Comparison of ENCODE assay signal across 8 cellular contexts in the genomic region with DNA sequence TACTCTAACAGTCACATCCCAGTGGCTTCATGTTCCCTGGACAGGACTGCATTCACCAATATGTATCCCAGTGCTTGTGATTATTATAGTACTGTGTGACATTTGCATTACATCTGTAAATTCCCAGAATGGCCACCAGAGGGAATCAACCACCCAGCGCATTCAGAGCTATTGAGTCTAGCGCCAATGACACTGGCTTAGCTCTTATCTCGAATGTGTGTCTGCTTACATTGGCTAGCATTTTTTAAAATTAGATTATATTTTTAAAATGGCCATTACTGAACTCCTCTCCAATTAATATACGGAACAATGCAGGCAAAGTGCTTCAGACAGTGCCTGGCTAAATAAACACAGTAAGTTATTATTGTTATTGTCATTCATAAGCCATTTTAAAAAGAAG. TPM values are rescaled to one million over a fixed set of nuclear protein-coding genes. Genes with fewer than 3 reads are reported as not detected.
DNase-seq lines count a peak whose midpoint lies in the region; FAIRE-seq and TF ChIP-seq lines count a peak whose summit lies in the region.

No MANE protein-coding gene starts in this region.

- peaks cover 11% of the 10 kb centered on the region; the same call in 1 of the 2 replicates for H3F3A ChIP-seq in GM23248 (ENCODE audit: insufficient read depth)

- POLR2A ChIA-PET in MCF 10A (lab: Yijun Ruan, JAX): interaction anchor here (0.7 to 3.5 kb wide), 9 partner anchors 16 to 492 kb away, joined by 3 to 11 read pairs (median 6); no protein-coding TSS in a partner anchor

- no peak overlapping the region for H3K27ac ChIP-seq in GM23248

- peaks cover 3% of the 10 kb centered on the region for H3K36me3 Mint-ChIP-seq in MCF 10A (ENCODE audit: insufficient read depth, unreplicated experiment)

- H3K4me3 Mint-ChIP-seq in MCF 10A (ENCODE audit: unreplicated experiment): no peak overlapping the region

- H3K27ac Mint-ChIP-seq in MCF 10A (ENCODE audit: low read depth, unreplicated experiment): no peak overlapping the region

- no peak overlapping the region for H3K9ac ChIP-seq in GM23248

- H2AFZ ChIP-seq in GM23248: no peak overlapping the region

- no peaks in the 10 kb centered on the region for H3K9me3 Mint-ChIP-seq in MCF 10A (ENCODE audit: unreplicated experiment)

- intact Hi-C loops in MCF 10A (cut with micrococcal nuclease): loop anchor here (1.0 to 10.0 kb wide), 9 partner anchors 180 to 1727 kb away; a partner anchor contains a TSS

- DNase-seq in SIG-M5 treated with dmso at 0.1 percent for 504 hours (lab: John Stamatoyannopoulos, UW; ENCODE audit: unreplicated experiment): peak; percentile 39
- no peak for DNase-seq in SIG-M5 (lab: John Stamatoyannopoulos, UW)
- peak; percentile 83 for DNase-seq in GM23248
- DNase-seq in LoVo (ENCODE audit: low spot score): peak; percentile 82
- DNase-seq in RCC 7860 (ENCODE audit: low spot score): peak; percentile 45
- DNase-seq in MCF 10A (ENCODE audit: unreplicated experiment): peak; percentile 74
- DNase-seq in inferior parietal cortex (ENCODE audit: extremely low spot score): peak; percentile 87
- peak; percentile 8 to 11 for DNase-seq in stimulated activated CD4-positive, alpha-beta T cell treated with anti-CD3 and anti-CD28 coated beads, Interleukin-15, amount 100 ng/mL, for 48 hours (ENCODE audit: low read depth in 2 of 2)

- no peaks in the 10 kb centered on the region for H3K27me3 Mint-ChIP-seq in MCF 10A (ENCODE audit: insufficient read depth, unreplicated experiment)

- peaks cover 7% of the 10 kb centered on the region for H3K4me1 Mint-ChIP-seq in MCF 10A (ENCODE audit: insufficient read depth, unreplicated experiment)

- no TSS peak for BruUV-seq in MCF 10A (replicated peaks; lab: Mats Ljungman, UMichigan)

- no peaks in the 10 kb centered on the region for H3K36me3 ChIP-seq in GM23248 (ENCODE audit: low read depth)

- no peaks in the 10 kb centered on the region for H4K20me1 ChIP-seq in GM23248 (ENCODE audit: insufficient read depth)

- H3K4me3 ChIP-seq in GM23248: no peak overlapping the region

- H3K4me1 ChIP-seq in GM23248 (ENCODE audit: insufficient read depth): peaks cover 26% of the 10 kb centered on the region

- peak overlapping the region; percentile 50 for H3K4me2 ChIP-seq in GM23248 (ENCODE audit: unreplicated experiment)

- H3K9me2 ChIP-seq in GM23248 (ENCODE audit: insufficient read depth): no peaks in the 10 kb centered on the region

- CTCF ChIA-PET in MCF 10A (lab: Yijun Ruan, JAX): interaction anchor here (0.5 to 14.8 kb wide), 64 partner anchors 9 to 1547 kb away, joined by 3 to 712 read pairs (median 4); a partner anchor contains a TSS

- TF ChIP-seq CTCF in MCF 10A (IDR thresholded peaks at IDR 0.05; ENCODE audit: unreplicated experiment): peak; percentile 81

- no peaks in the 10 kb centered on the region for H3K27me3 ChIP-seq in GM23248 (replicated peaks; ENCODE audit: insufficient read depth)

- H3K9me3 ChIP-seq in GM23248 (ENCODE audit: low read depth): no peaks in the 10 kb centered on the region

- in situ Hi-C loops in GM23248 (cut with MboI): loop anchor here (10.0 kb wide), 1 partner anchor 483 kb away; no protein-coding TSS in a partner anchor

- no peaks in the 10 kb centered on the region for H3K79me2 ChIP-seq in GM23248 (ENCODE audit: insufficient read depth)

- peak; percentile 80 for FAIRE-seq in RCC 7860 (lab: Jason Lieb, UNC)

- 0 to 1% methylated on average over 4 of the region's 4 CpGs for WGBS in GM23248 (ENCODE audit: low coverage in 1 of 2, low lambda C conversion rate in 2 of 2, missing lambda C conversion rate in 2 of 2), 2 experiments

RNA-seq across cellular contexts. Expression of a gene that starts 36.3 kb away (rescaled TPM):
- total RNA-seq in GM23248 (2014; rRNA removed; shearing (Covaris generic)): 0.32 and 0.38 TPM in 2 replicates
- 0.08 TPM in 2 replicates for polyA plus RNA-seq in GM23248 (2016; fragmentation: Nextera tagmentation; extraction: Ambion mirVana)
- not detected in 2 replicates for total RNA-seq in MCF 10A (2022)
